ENCODE assay signal across 16 cellular contexts in genomic region chrX:133546441-133546840, GRCh38.
"Had no signal": no experiment of that assay in that cellular context is flagged by ENCODE, and none has a peak within 500 bp of the region (broad histone marks: within the 10 kb centered on the region; RNA-seq: fewer than 3 reads in every experiment).

No MANE protein-coding gene starts in this region.

- H3K27me3 ChIP-seq: gastrocnemius medialis, heart left ventricle, neutrophil had no signal

- DNase-seq: activated CD4-positive, alpha-beta T cell treated with anti-CD3 and anti-CD28 coated beads, Interleukin-2, amount 10 ng/mL, durations not matched to agents 7 days and 5 days; activated CD8-positive, alpha-beta memory T cell treated with anti-CD3 and anti-CD28 coated beads, Interleukin-2, amount 50 U/mL, for 4 hours; activated naive CD4-positive, alpha-beta T cell treated with anti-CD3 and anti-CD28 coated beads for 36 hours; activated T-cell treated with anti-CD3 and anti-CD28 coated beads, Interleukin-2, amount 50 U/mL, for 4 hours; anterior cingulate cortex; caudate nucleus; dorsolateral prefrontal cortex; gastrocnemius medialis; heart left ventricle; kidney; stimulated activated naive CD4-positive, alpha-beta T cell; T-helper 9 cell had no signal

- ATAC-seq: activated T-cell treated with anti-CD3 and anti-CD28 coated beads, Interleukin-2, amount 50 U/mL, for 4 hours; gastrocnemius medialis; heart left ventricle; left lobe of liver; natural killer cell treated with Interleukin-12 subunit alpha and Interleukin-12 subunit beta and Interleukin-15 and Interleukin-18, amount 100 ng/mL, for 72 hours had no signal

- H3K36me3 ChIP-seq: gastrocnemius medialis, heart left ventricle, neutrophil had no signal

- H3K27ac ChIP-seq: dorsolateral prefrontal cortex, gastrocnemius medialis, heart left ventricle, neutrophil had no signal

- H3K9me3 ChIP-seq: gastrocnemius medialis, heart left ventricle, neutrophil had no signal

- H3K4me3 ChIP-seq: dorsolateral prefrontal cortex, gastrocnemius medialis, heart left ventricle, lung had no signal

- H3K4me1 ChIP-seq: heart left ventricle had no signal
